2 cellular contexts compared by ENCODE assay signal in genomic region chrX:155477136-155477535, GRCh38. TPM values are rescaled to one million over a fixed set of nuclear protein-coding genes. Genes with fewer than 3 reads are reported as not detected.
"Had no signal": no experiment of that assay in that cellular context is flagged by ENCODE, and none has a peak within 500 bp of the region (broad histone marks: within the 10 kb centered on the region; RNA-seq: fewer than 3 reads in every experiment).

No MANE protein-coding gene starts in this region.

RNA-seq across cellular contexts. Expression of gene F8A3, which starts 18.7 kb away (rescaled TPM):
- total RNA-seq: Right ventricle myocardium inferior, SJCRH30 had no signal
